In genomic region chr19:4891066-4891465, GRCh38 we compare ENCODE assay signal across 28 cellular contexts. TPM values are rescaled to one million over a fixed set of nuclear protein-coding genes. Genes with fewer than 3 reads are reported as not detected.
"Had no signal": no experiment of that assay in that cellular context is flagged by ENCODE, and none has a peak within 500 bp of the region (broad histone marks: within the 10 kb centered on the region; RNA-seq: fewer than 3 reads in every experiment).

No MANE protein-coding gene starts in this region.

- H3K27ac ChIP-seq: brain microvascular endothelial cell, cardiac muscle cell, SJCRH30, VCaP had no signal

- H3K4me2 ChIP-seq: SK-N-SH had no signal

- DNase-seq: activated CD4-positive, alpha-beta memory T cell treated with anti-CD3 and anti-CD28 coated beads, Interleukin-2, amount 10 ng/mL, durations not matched to agents 7 days and 5 days; activated CD4-positive, alpha-beta T cell treated with anti-CD3 and anti-CD28 coated beads, Interleukin-2, amount 10 ng/mL, durations not matched to agents 7 days and 5 days; activated CD4-positive, CD25-positive, alpha-beta regulatory T cell; activated gamma-delta T cell; activated naive CD4-positive, alpha-beta T cell treated with anti-CD3 and anti-CD28 coated beads for 36 hours; activated T-cell treated with anti-CD3 and anti-CD28 coated beads for 4 hours; activated T-cell treated with anti-CD3 and anti-CD28 coated beads, Interleukin-2, amount 50 U/mL, for 48 hours; brain microvascular endothelial cell; MG63; MV-4-11; NCI-H1092 treated with DMSO at 0.1 percent for 48 hours; NCI-H1417 treated with DMSO at 0.1 percent for 48 hours; NCI-H1694; NCI-H2029; NCI-H2107; NCI-H2171 treated with DMSO at 0.1 percent for 48 hours; NCI-H226; NCI-H526 treated with DMSO at 0.1 percent for 48 hours; NCI-H82; SJCRH30; SK-N-SH; T-helper 1 cell had no signal

- H3K9ac ChIP-seq: SK-N-SH had no signal

- H3K27me3 ChIP-seq: brain microvascular endothelial cell, cardiac muscle cell, MG63, SJCRH30 had no signal

- H3K4me3 ChIP-seq: cardiac muscle cell, MG63, SJCRH30 had no signal

- ATAC-seq: activated T-helper 17 cell treated with anti-CD3 and anti-CD28 coated beads, Interleukin-2, amount 50 U/mL, for 72 hours had no signal

- H3K9me3 ChIP-seq: MG63, SJCRH30, SK-N-SH had no signal

- H3K36me3 ChIP-seq: brain microvascular endothelial cell, cardiac muscle cell, MG63, SJCRH30 had no signal

RNA-seq across cellular contexts. Expression of gene ARRDC5, which starts 11.6 kb away (rescaled TPM):
- total RNA-seq: activated naive CD4-positive, alpha-beta T cell treated with anti-CD3 and anti-CD28 coated beads for 36 hours; cardiac muscle cell; NCI-H460; OCI-LY7; RPMI7951; SJCRH30 had no signal
- polyA plus RNA-seq: cardiac muscle cell, SK-N-SH had no signal
